Comparison of ENCODE assay signal across 13 cellular contexts in the genomic region with DNA sequence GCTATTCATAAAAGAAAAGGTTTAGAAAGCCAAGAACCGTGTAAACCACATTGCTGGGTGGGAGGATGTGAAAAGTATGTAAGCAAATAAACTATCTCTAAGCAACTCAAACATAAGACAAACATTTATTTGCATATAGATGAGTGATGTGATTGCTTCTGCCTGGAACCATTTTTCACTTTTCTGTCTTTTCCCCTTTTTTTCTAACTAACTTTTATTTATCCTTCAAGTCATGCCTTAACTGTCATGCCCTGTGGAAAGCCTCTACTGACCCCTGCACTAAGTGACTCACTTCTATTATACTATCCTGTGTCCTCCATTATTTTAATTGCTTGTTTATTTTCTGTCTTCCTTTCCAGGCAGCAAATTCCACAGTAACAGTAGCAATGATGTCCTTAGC.
DNase-seq lines count a peak whose midpoint lies in the region; ATAC-seq and TF ChIP-seq lines count a peak whose summit lies in the region.
"Had no signal": no experiment of that assay in that cellular context is flagged by ENCODE, and none has a peak within 500 bp of the region (broad histone marks: within the 10 kb centered on the region; RNA-seq: fewer than 3 reads in every experiment).

No MANE protein-coding gene starts in this region.

- H3K9me3 ChIP-seq in RWPE2 (ENCODE audit: severe bottlenecking), result no peaks in the 10 kb centered on the region
- H3K9me3 ChIP-seq in osteoblast (ENCODE audit: low read depth, low read length), result no peaks in the 10 kb centered on the region
- H3K9me3 ChIP-seq: ascending aorta had no signal

- peak; percentile 12; the same call in 1 of the 3 replicates for ATAC-seq in RWPE2 (ENCODE audit: low read depth)
- no peak for ATAC-seq in HG03159 (IDR thresholded peaks at IDR 0.05; ENCODE audit: unreplicated experiment)

- H3K4me2 ChIP-seq in osteoblast (ENCODE audit: insufficient read depth, low read length), result no peak overlapping the region

- no peak overlapping the region for H3K27ac ChIP-seq in RWPE2 (ENCODE audit: poor library complexity, severe bottlenecking)
- H3K27ac ChIP-seq in osteoblast (ENCODE audit: low read depth, low read length), result no peak overlapping the region
- H3K27ac ChIP-seq: ascending aorta had no signal

- no peaks in the 10 kb centered on the region for H4K20me1 ChIP-seq in osteoblast (ENCODE audit: insufficient read depth, low read length)

- TF ChIP-seq CTCF in RWPE2 (IDR thresholded peaks at IDR 0.05; ENCODE audit: poor library complexity, severe bottlenecking), result no peak
- TF ChIP-seq CTCF in fibroblast of mammary gland (conservative IDR thresholded peaks at IDR 0.05; ENCODE audit: control insufficient read depth, insufficient read depth, low read depth, low read length), result no peak
- no peak for TF ChIP-seq CTCF in osteoblast (IDR thresholded peaks at IDR 0.05; ENCODE audit: extremely low read depth, low read depth, low read length)

- no peak overlapping the region for H2AFZ ChIP-seq in osteoblast (ENCODE audit: low read length)

- H3K4me3 ChIP-seq in RWPE2 (ENCODE audit: severe bottlenecking), result no peak overlapping the region
- H3K4me3 ChIP-seq in fibroblast of mammary gland (ENCODE audit: control insufficient read depth, low read depth, low read length), result no peak overlapping the region
- H3K4me3 ChIP-seq in osteoblast (ENCODE audit: insufficient read depth, low read length), result no peak overlapping the region
- H3K4me3 ChIP-seq: ascending aorta had no signal

- H3K36me3 ChIP-seq in RWPE2 (ENCODE audit: low read depth) (no peaks in the 10 kb centered on the region), osteoblast (ENCODE audit: insufficient read depth, low read length) (no peaks in the 10 kb centered on the region)
- H3K36me3 ChIP-seq: ascending aorta had no signal

- H3K4me1 ChIP-seq in RWPE2 (ENCODE audit: insufficient read depth, poor library complexity, severe bottlenecking), result peaks cover 2% of the 10 kb centered on the region
- peaks cover 14% of the 10 kb centered on the region for H3K4me1 ChIP-seq in osteoblast (ENCODE audit: insufficient read depth, low read length)
- H3K4me1 ChIP-seq: ascending aorta had no signal

- DNase-seq in EH (ENCODE audit: low read depth) (peak; percentile 84), RWPE2 (ENCODE audit: low spot score) (no peak), fibroblast of mammary gland (ENCODE audit: low read depth) (peak; percentile 45), osteoblast (ENCODE audit: insufficient read length, low spot score, missing footprints) (peak; percentile 88), NCI-H146 treated with DMSO at 0.1 percent for 48 hours (lab: John Stamatoyannopoulos, UW; ENCODE audit: unreplicated experiment) (no peak), HK-2 (ENCODE audit: unreplicated experiment) (no peak)
- DNase-seq: activated CD4-positive, alpha-beta T cell treated with anti-CD3 and anti-CD28 coated beads, Interleukin-2, amount 50 U/mL, for 48 hours; CD4-positive, alpha-beta memory T cell; foreskin melanocyte; NCI-H1092; stimulated activated CD4-positive, alpha-beta T cell treated with anti-CD3 and anti-CD28 coated beads, Interleukin-12 subunit alpha, Interleukin-12 subunit beta, amount 100 ng/mL, for 4 hours had no signal

- no peaks in the 10 kb centered on the region for H3K79me2 ChIP-seq in osteoblast (ENCODE audit: insufficient read depth, low read length)

- no peaks in the 10 kb centered on the region for H3K27me3 ChIP-seq in RWPE2 (ENCODE audit: insufficient read depth, poor library complexity, severe bottlenecking)
- H3K27me3 ChIP-seq in osteoblast (ENCODE audit: insufficient read depth, low read length), result no peaks in the 10 kb centered on the region
- H3K27me3 ChIP-seq: ascending aorta had no signal

Comparison
In these comparisons a context has a peak if more than half of its experiments do, and no peak if none do; other contexts are left out.
1. DNase-seq: peak in EH (single experiment), fibroblast of mammary gland (single experiment) and osteoblast (single experiment); none in RWPE2 (single experiment), NCI-H146 treated with DMSO at 0.1 percent for 48 hours (single experiment) and HK-2 (single experiment).